8 cellular contexts compared by ENCODE assay signal in the genomic region with DNA sequence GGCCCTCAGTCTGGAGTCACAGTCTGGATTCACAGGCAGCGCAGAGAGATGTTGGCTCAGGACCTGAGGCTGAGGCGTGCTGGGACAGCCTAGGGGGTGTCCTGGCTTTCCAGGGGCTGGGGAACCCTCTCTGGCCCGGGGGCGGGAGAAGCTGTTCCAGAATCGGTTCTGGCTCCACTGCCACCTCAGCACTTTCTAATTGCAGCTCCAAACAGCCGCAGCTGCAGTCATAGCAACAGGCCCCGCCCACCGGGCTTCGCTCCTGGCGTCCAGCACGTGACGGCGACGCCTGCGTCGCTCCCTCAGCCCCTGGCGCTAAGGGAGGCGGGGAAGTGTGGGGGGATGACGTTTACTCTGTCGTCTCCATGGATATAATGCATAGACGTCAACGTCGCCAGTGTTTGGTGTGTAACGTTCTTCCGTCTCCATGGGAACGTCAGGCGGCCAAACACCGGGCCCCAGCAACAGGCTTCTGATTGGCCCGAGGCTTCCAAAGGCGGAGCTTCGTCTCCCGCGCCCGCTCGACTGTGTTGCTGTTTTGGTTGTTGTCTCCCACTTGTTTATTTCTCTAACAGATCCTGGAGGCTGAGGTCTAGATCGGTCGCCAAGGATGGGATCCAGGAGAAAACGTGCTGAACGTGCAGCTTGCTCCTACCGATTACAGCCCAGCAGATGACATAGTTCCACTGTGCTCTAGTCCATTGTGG. TPM values are rescaled to one million over a fixed set of nuclear protein-coding genes. Genes with fewer than 3 reads are reported as not detected.
A peak's percentile ranks its signal among the peaks of the same experiment; 100 is the strongest.
DNase-seq lines count a peak whose midpoint lies in the region; ATAC-seq and TF ChIP-seq lines count a peak whose summit lies in the region.

No MANE protein-coding gene starts in this region.

- no peaks in the 10 kb centered on the region for H3K36me3 Mint-ChIP-seq in HFFc6 (ENCODE audit: low read depth)

- peak overlapping the region; percentile 93 for H2AFZ ChIP-seq in neuronal stem cell (ENCODE audit: low read length)

- H3K4me1 Mint-ChIP-seq in HFFc6 (ENCODE audit: low read depth): peaks cover 39% of the 10 kb centered on the region

- H2BK5ac ChIP-seq in neuronal stem cell (ENCODE audit: low read length): no peak overlapping the region

- H3K18ac ChIP-seq in neuronal stem cell (ENCODE audit: low read length): peak overlapping the region; percentile 98

- no peaks in the 10 kb centered on the region for H3K79me1 ChIP-seq in neuronal stem cell (ENCODE audit: low read depth, low read length)

- no peaks in the 10 kb centered on the region for H3K9me3 Mint-ChIP-seq in HFFc6

- H2AK5ac ChIP-seq in neuronal stem cell (ENCODE audit: low read depth, low read length): no peak overlapping the region

- TF ChIP-seq CTCF in HFFc6 (IDR thresholded peaks at IDR 0.05): no peak
- no peak for TF ChIP-seq CTCF in gastroesophageal sphincter (IDR thresholded peaks at IDR 0.05)

- H2BK12ac ChIP-seq in neuronal stem cell (ENCODE audit: low read length): peak overlapping the region; percentile 30

- peak overlapping the region; percentile 100 for H3K27ac Mint-ChIP-seq in HFFc6

- H2BK15ac ChIP-seq in neuronal stem cell (ENCODE audit: low read length): peak overlapping the region; percentile 17

- DNase-seq in GDM1 (lab: John Stamatoyannopoulos, UW) (peak; percentile 96), HFFc6 (peak; percentile 100), NAMALWA (ENCODE audit: low spot score) (peak; percentile 97), SK-N-DZ (ENCODE audit: low spot score) (peak; percentile 98), neuronal stem cell (ENCODE audit: low spot score) (peak; percentile 99)
- peak; percentile 99 for DNase-seq in activated naive CD4-positive, alpha-beta T cell treated with anti-CD3 and anti-CD28 coated beads, Interleukin-2, amount 50 U/mL, for 16 hours

- H3K9ac ChIP-seq in neuronal stem cell (ENCODE audit: low read depth, low read length, poor library complexity) (no peak overlapping the region), subcutaneous abdominal adipose tissue (ENCODE audit: low read length in 5 of 5) (peak overlapping the region; percentile 43 to 91 (median 75))

- peak overlapping the region; percentile 53 for H4K8ac ChIP-seq in neuronal stem cell (ENCODE audit: low read depth, low read length)

- H3K27me3 Mint-ChIP-seq in HFFc6 (ENCODE audit: insufficient read depth): peaks cover 11% of the 10 kb centered on the region

- H4K91ac ChIP-seq in neuronal stem cell (ENCODE audit: low read depth, low read length, poor library complexity): no peak overlapping the region

- H3K36me3 ChIP-seq in gastroesophageal sphincter (no peaks in the 10 kb centered on the region), neuronal stem cell (replicated peaks in 1 of 2; ENCODE audit: control insufficient read depth in 2 of 2, insufficient read depth in 2 of 2, low read length in 2 of 2) (no peaks in the 10 kb centered on the region), subcutaneous abdominal adipose tissue (ENCODE audit: control insufficient read depth in 5 of 5, insufficient read depth in 5 of 5, low read length in 5 of 5) (no peaks in the 10 kb centered on the region)

- peak overlapping the region; percentile 23 to 52 for H3K4me3 ChIP-seq in gastroesophageal sphincter
- peak overlapping the region; percentile 48 to 68 for H3K4me3 ChIP-seq in neuronal stem cell (ENCODE audit: low read length in 2 of 2)
- peak overlapping the region; percentile 55 to 83 (median 64) for H3K4me3 ChIP-seq in subcutaneous abdominal adipose tissue (ENCODE audit: low read depth in 1 of 5, low read length in 5 of 5)

- H3K4me3 Mint-ChIP-seq in HFFc6: peak overlapping the region; percentile 98

- H3K4me1 ChIP-seq in gastroesophageal sphincter (peaks cover 0 to 32% (median 6%) of the 10 kb centered on the region in 3 donors), neuronal stem cell (ENCODE audit: control insufficient read depth in 2 of 2, insufficient read depth in 1 of 2, low read depth in 1 of 2, low read length in 2 of 2) (peaks cover 8 to 10% of the 10 kb centered on the region in 2 donors), subcutaneous abdominal adipose tissue (ENCODE audit: control insufficient read depth in 5 of 5, insufficient read depth in 5 of 5, low read length in 5 of 5) (peaks cover 21 to 35% (median 26%) of the 10 kb centered on the region in 5 donors)

- peak overlapping the region; percentile 8 for H3K23ac ChIP-seq in neuronal stem cell (ENCODE audit: low read depth, low read length, poor library complexity)

- no peak overlapping the region for H3K4ac ChIP-seq in neuronal stem cell (ENCODE audit: low read length)

- H2BK120ac ChIP-seq in neuronal stem cell (ENCODE audit: low read depth, low read length): no peak overlapping the region

- H3K27me3 ChIP-seq in gastroesophageal sphincter (no peaks in the 10 kb centered on the region), neuronal stem cell (ENCODE audit: control insufficient read depth in 3 of 3, insufficient read depth in 3 of 3, low read depth in 1 of 3, low read length in 3 of 3) (peaks cover 0 to 6% (median 0%) of the 10 kb centered on the region in 3 experiments), subcutaneous abdominal adipose tissue (ENCODE audit: control insufficient read depth in 5 of 5, insufficient read depth in 4 of 5, low read length in 5 of 5) (peaks cover 0 to 5% (median 0%) of the 10 kb centered on the region in 5 donors)

- peak; percentile 46 to 77 for TF ChIP-seq POLR2A in gastroesophageal sphincter (IDR thresholded peaks at IDR 0.05)

- H3K14ac ChIP-seq in neuronal stem cell (ENCODE audit: low read length): no peak overlapping the region

- peak overlapping the region; percentile 55 for H3K4me2 ChIP-seq in neuronal stem cell (ENCODE audit: insufficient read depth, low read length, poor library complexity, severe bottlenecking)

- TF ChIP-seq EP300 in gastroesophageal sphincter (IDR thresholded peaks at IDR 0.05): no peak

- ATAC-seq in gastroesophageal sphincter: peak; percentile 92

- H3K27ac ChIP-seq in gastroesophageal sphincter: peak overlapping the region; percentile 90 to 99 (median 93)
- H3K27ac ChIP-seq in neuronal stem cell (replicated peaks; ENCODE audit: low read length): peak overlapping the region; percentile 88
- peak overlapping the region; percentile 98 for H3K27ac ChIP-seq in subcutaneous abdominal adipose tissue (ENCODE audit: low read depth, low read length)

- 0% methylated on average over 5 of the region's 40 CpGs; no CpG with 5 or more reads in 1 of the 2 donors for WGBS in gastroesophageal sphincter (ENCODE audit: low coverage in 1 of 2), 2 donors
- no CpG with 5 or more reads among the region's 40 CpGs for WGBS in neuronal stem cell (ENCODE audit: extremely low coverage in 2 of 2, insufficient read length in 2 of 2, insufficient replicate concordance in 1 of 2), 2 donors

- no peaks in the 10 kb centered on the region for H3K9me3 ChIP-seq in gastroesophageal sphincter
- H3K9me3 ChIP-seq in neuronal stem cell (replicated peaks in 1 of 2; ENCODE audit: control insufficient read depth in 2 of 2, insufficient read depth in 1 of 2, low read depth in 1 of 2, low read length in 2 of 2): peaks cover 0 to 4% of the 10 kb centered on the region in 2 donors
- no peaks in the 10 kb centered on the region for H3K9me3 ChIP-seq in subcutaneous abdominal adipose tissue (ENCODE audit: control insufficient read depth in 5 of 5, low read length in 5 of 5)

RNA-seq across cellular contexts. Expression of gene FOS, which starts 19.7 kb away (rescaled TPM):
- total RNA-seq in HFFc6 (2021; fragmentation: NEBNext Ultra II Directional; extraction: Animal tissue kit (Norgen Biotek cat#: 25700)): 100 to 1,000 TPM; 118 to 368 (median 342) TPM
- 2.0 and 2.5 TPM in 2 replicates for polyA plus RNA-seq in SK-N-DZ (2014; cell fraction: cytosol; rRNA removed)
- 9.7 and 20.3 TPM in 2 replicates for polyA plus RNA-seq in SK-N-DZ (2014; cell fraction: nucleus; rRNA removed)
- 100 to 1,000 TPM in 3 of 4 donors, 10 to 100 TPM in 1; 78.0 to 286 (median 179) TPM for total RNA-seq in gastroesophageal sphincter
- 20.4 TPM for polyA plus RNA-seq in neuronal stem cell (2013, experiment 1 of 2)
- polyA plus RNA-seq in neuronal stem cell (2013, experiment 2 of 2): 21.0 TPM

Comparison
In these comparisons a context has a peak if more than half of its experiments do, and no peak if none do; other contexts are left out.
1. Peak in every context shown above with its lines: DNase-seq, ATAC-seq, H3K4me3 ChIP-seq and H3K27ac ChIP-seq.